In genomic region chr2:85264471-85264870, GRCh38 we compare ENCODE assay signal across 15 cellular contexts.
DNase-seq lines count a peak whose midpoint lies in the region; ATAC-seq and TF ChIP-seq lines count a peak whose summit lies in the region.
"Had no signal": no experiment of that assay in that cellular context is flagged by ENCODE, and none has a peak within 500 bp of the region (broad histone marks: within the 10 kb centered on the region; RNA-seq: fewer than 3 reads in every experiment).

No MANE protein-coding gene starts in this region.

- ATAC-seq in HG03521 (IDR thresholded peaks at IDR 0.05; ENCODE audit: unreplicated experiment) (no peak), HG03571 (IDR thresholded peaks at IDR 0.05; ENCODE audit: unreplicated experiment) (no peak)

- H3K9me3 ChIP-seq in endodermal cell (ENCODE audit: control insufficient read depth, low read length): no peaks in the 10 kb centered on the region
- H3K9me3 ChIP-seq: neutrophil, upper lobe of left lung had no signal

- DNase-seq in A172 (ENCODE audit: low spot score): peak; percentile 46
- DNase-seq in LHCN-M2 (ENCODE audit: low read depth): peak; percentile 68
- DNase-seq in endodermal cell: no peak
- no peak for DNase-seq in hypothalamus (lab: John Stamatoyannopoulos, UW)
- no peak for DNase-seq in middle frontal gyrus (ENCODE audit: extremely low spot score, low spot score)
- DNase-seq: foreskin melanocyte; Karpas-422; NCI-H2081; NK-92 treated with Interleukin-12 subunit alpha and Interleukin-12 subunit beta, amount 100 ng/mL, for 24 hours; upper lobe of left lung had no signal

- H3K27ac Mint-ChIP-seq in endodermal cell: peak overlapping the region; percentile 45
- H3K27ac Mint-ChIP-seq in nephron: peak overlapping the region; percentile 69 to 78 (median 71)

- H3K4me1 Mint-ChIP-seq in endodermal cell: peaks cover 54% of the 10 kb centered on the region
- peaks cover 62% of the 10 kb centered on the region for H3K4me1 Mint-ChIP-seq in nephron

- H3K36me3 Mint-ChIP-seq in endodermal cell (ENCODE audit: low read depth) (peaks cover 45% of the 10 kb centered on the region), nephron (ENCODE audit: low read depth) (peaks cover 34% of the 10 kb centered on the region)

- H3K27me3 Mint-ChIP-seq in endodermal cell (ENCODE audit: insufficient read depth) (no peaks in the 10 kb centered on the region), nephron (ENCODE audit: low read depth) (no peaks in the 10 kb centered on the region)

- no peaks in the 10 kb centered on the region for H3K27me3 ChIP-seq in endodermal cell (ENCODE audit: control insufficient read depth, insufficient read depth, low read length, poor library complexity, severe bottlenecking)
- H3K27me3 ChIP-seq: upper lobe of left lung had no signal

- H3K9me3 Mint-ChIP-seq in endodermal cell: no peaks in the 10 kb centered on the region
- H3K9me3 Mint-ChIP-seq in nephron: no peaks in the 10 kb centered on the region

- no peak for TF ChIP-seq CTCF in endodermal cell (conservative IDR thresholded peaks at IDR 0.05)
- no peak for TF ChIP-seq CTCF in nephron (IDR thresholded peaks at IDR 0.05; ENCODE audit: unreplicated experiment in 3 of 3)

- peaks cover 14% of the 10 kb centered on the region for H3K36me3 ChIP-seq in endodermal cell (ENCODE audit: control insufficient read depth, insufficient read depth, low read length)
- H3K36me3 ChIP-seq: neutrophil, upper lobe of left lung had no signal

- 70 to 91% methylated on average over 2 to 3 of the region's 3 CpGs for WGBS in endodermal cell (ENCODE audit: insufficient coverage in 1 of 2, insufficient read length in 1 of 2), 2 experiments

- H3K4me3 Mint-ChIP-seq in endodermal cell (no peak overlapping the region), nephron (no peak overlapping the region)

- H3K9ac ChIP-seq in endodermal cell (ENCODE audit: extremely low read depth, low read length, poor library complexity, severe bottlenecking): no peak overlapping the region

- no peak overlapping the region for H3K27ac ChIP-seq in endodermal cell (ENCODE audit: low read depth, low read length)
- H3K27ac ChIP-seq: neutrophil, upper lobe of left lung, VCaP had no signal

- peaks cover 12% of the 10 kb centered on the region for H3K4me1 ChIP-seq in endodermal cell (ENCODE audit: control insufficient read depth, insufficient read depth, low read length)

- no peak overlapping the region for H3K4me3 ChIP-seq in endodermal cell (ENCODE audit: low read length)
- H3K4me3 ChIP-seq: upper lobe of left lung had no signal

Comparison
In these comparisons a context has a peak if more than half of its experiments do, and no peak if none do; other contexts are left out.
1. DNase-seq: peak in A172 (single experiment) and LHCN-M2 (single experiment); none in endodermal cell (single experiment), hypothalamus (0 of 51) and middle frontal gyrus (single experiment).